In genomic region chr1:45297604-45298356, GRCh38 we compare ENCODE assay signal across 25 cellular contexts. TPM values are rescaled to one million over a fixed set of nuclear protein-coding genes. Genes with fewer than 3 reads are reported as not detected.
DNase-seq lines count a peak whose midpoint lies in the region; FAIRE-seq and TF ChIP-seq lines count a peak whose summit lies in the region.
"Had no signal": no experiment of that assay in that cellular context is flagged by ENCODE, and none has a peak within 500 bp of the region (broad histone marks: within the 10 kb centered on the region; RNA-seq: fewer than 3 reads in every experiment).

No MANE protein-coding gene starts in this region.

- H3K4me1 ChIP-seq in endodermal cell (ENCODE audit: control insufficient read depth, insufficient read depth, low read length) (no peaks in the 10 kb centered on the region), small intestine (ENCODE audit: control insufficient read depth in 2 of 2, insufficient read depth in 1 of 2, low read depth in 1 of 2, low read length in 1 of 2) (no peaks in the 10 kb centered on the region)
- H3K4me1 ChIP-seq: breast epithelium had no signal

- H3K4me1 Mint-ChIP-seq in endodermal cell: peaks cover 8% of the 10 kb centered on the region
- peaks cover 3% of the 10 kb centered on the region for H3K4me1 Mint-ChIP-seq in progenitor cell of endocrine pancreas (ENCODE audit: low read depth)

- H3K9me3 ChIP-seq in endodermal cell (ENCODE audit: control insufficient read depth, low read length): no peaks in the 10 kb centered on the region
- no peaks in the 10 kb centered on the region for H3K9me3 ChIP-seq in small intestine (ENCODE audit: control insufficient read depth, low read depth)
- H3K9me3 ChIP-seq: adrenal gland, breast epithelium, gastroesophageal sphincter, tibial artery had no signal

- H3K4me3 Mint-ChIP-seq in endodermal cell (no peak overlapping the region), progenitor cell of endocrine pancreas (ENCODE audit: low read depth) (no peak overlapping the region)
- H3K4me3 Mint-ChIP-seq: activated T-cell treated with anti-CD3 and anti-CD28 coated beads, Interleukin-2, amount 50 U/mL, for 4 hours; CD4-positive, CD25-positive, alpha-beta regulatory T cell; stimulated activated naive CD8-positive, alpha-beta T cell treated with anti-CD3 and anti-CD28 coated beads, Interleukin-15, Interleukin-2, amounts not matched to agents 100 ng/mL and 50 ng/mL, for 24 hours; T-helper 1 cell treated with Interleukin-12 subunit alpha and Interleukin-12 subunit beta and Interleukin-4 antibody, amounts not matched to agents 30 μg/mL and 1 μg/mL, for 36 hours had no signal

- no peaks in the 10 kb centered on the region for H3K36me3 ChIP-seq in endodermal cell (ENCODE audit: control insufficient read depth, insufficient read depth, low read length)
- H3K36me3 ChIP-seq in small intestine (ENCODE audit: control insufficient read depth in 2 of 2, insufficient read depth in 2 of 2, low read length in 2 of 2): no peaks in the 10 kb centered on the region
- H3K36me3 ChIP-seq: adrenal gland, breast epithelium, gastroesophageal sphincter, tibial artery had no signal

- H3K27me3 Mint-ChIP-seq in endodermal cell (ENCODE audit: insufficient read depth) (no peaks in the 10 kb centered on the region), progenitor cell of endocrine pancreas (no peaks in the 10 kb centered on the region)
- H3K27me3 Mint-ChIP-seq: stimulated activated naive CD8-positive, alpha-beta T cell treated with anti-CD3 and anti-CD28 coated beads, Interleukin-15, Interleukin-2, amounts not matched to agents 100 ng/mL and 50 ng/mL, for 24 hours had no signal

- TF ChIP-seq CTCF in endodermal cell (conservative IDR thresholded peaks at IDR 0.05) (no peak), progenitor cell of endocrine pancreas (IDR thresholded peaks at IDR 0.05; ENCODE audit: unreplicated experiment) (no peak)

- DNase-seq in NCI-H2227 treated with DMSO at 0.1 percent for 48 hours (lab: John Stamatoyannopoulos, UW): peak; percentile 21
- DNase-seq in endodermal cell: no peak
- DNase-seq in medulla oblongata (ENCODE audit: extremely low spot score): peak; percentile 40
- peak; percentile 11 for DNase-seq in small intestine
- no peak for DNase-seq in cerebellar cortex (ENCODE audit: low spot score)
- no peak for DNase-seq in NCI-H345 (lab: John Stamatoyannopoulos, UW)
- no peak for DNase-seq in progenitor cell of endocrine pancreas (ENCODE audit: low spot score, unreplicated experiment)
- DNase-seq: activated naive CD4-positive, alpha-beta T cell treated with Interleukin-2 at 50 U/mL for 16 hours; activated T-cell treated with anti-CD3 and anti-CD28 coated beads, Interleukin-2, amount 50 U/mL, for 4 hours; CD4-positive, CD25-positive, alpha-beta regulatory T cell; GOT3; Kasumi-1; NCI-H187; NCI-H82; tibial artery had no signal

- H3K27ac Mint-ChIP-seq in endodermal cell (peak overlapping the region; percentile 13), progenitor cell of endocrine pancreas (no peak overlapping the region)
- H3K27ac Mint-ChIP-seq: CD4-positive, CD25-positive, alpha-beta regulatory T cell; stimulated activated naive CD8-positive, alpha-beta T cell treated with anti-CD3 and anti-CD28 coated beads, Interleukin-15, Interleukin-2, amounts not matched to agents 100 ng/mL and 50 ng/mL, for 24 hours; T-helper 1 cell treated with Interleukin-12 subunit alpha and Interleukin-12 subunit beta and Interleukin-4 antibody, amounts not matched to agents 30 μg/mL and 1 μg/mL, for 36 hours had no signal

- H3K9me3 Mint-ChIP-seq in endodermal cell: peaks cover 10% of the 10 kb centered on the region
- H3K9me3 Mint-ChIP-seq in progenitor cell of endocrine pancreas (ENCODE audit: low read depth): no peaks in the 10 kb centered on the region
- H3K9me3 Mint-ChIP-seq: activated T-cell treated with anti-CD3 and anti-CD28 coated beads, Interleukin-2, amount 50 U/mL, for 4 hours; CD4-positive, CD25-positive, alpha-beta regulatory T cell; stimulated activated naive CD8-positive, alpha-beta T cell treated with anti-CD3 and anti-CD28 coated beads, Interleukin-15, Interleukin-2, amounts not matched to agents 100 ng/mL and 50 ng/mL, for 24 hours; T-helper 1 cell treated with Interleukin-12 subunit alpha and Interleukin-12 subunit beta and Interleukin-4 antibody, amounts not matched to agents 30 μg/mL and 1 μg/mL, for 36 hours had no signal

- 75 to 88% methylated on average over 4 to 9 of the region's 9 CpGs for WGBS in endodermal cell (ENCODE audit: insufficient coverage in 1 of 2, insufficient read length in 1 of 2), 2 experiments
- 74 to 81% (median 79%) methylated on average over 9 of the region's 9 CpGs for WGBS in small intestine, 3 donors

- H3K36me3 Mint-ChIP-seq in endodermal cell (ENCODE audit: low read depth): no peaks in the 10 kb centered on the region
- no peaks in the 10 kb centered on the region for H3K36me3 Mint-ChIP-seq in progenitor cell of endocrine pancreas (ENCODE audit: insufficient read depth)

- H3K27me3 ChIP-seq in endodermal cell (ENCODE audit: control insufficient read depth, insufficient read depth, low read length, poor library complexity, severe bottlenecking) (no peaks in the 10 kb centered on the region), small intestine (ENCODE audit: control insufficient read depth in 2 of 2, insufficient read depth in 2 of 2, low read length in 2 of 2) (no peaks in the 10 kb centered on the region)
- H3K27me3 ChIP-seq: adrenal gland, breast epithelium, gastroesophageal sphincter, tibial artery had no signal

- no peak overlapping the region for H3K9ac ChIP-seq in endodermal cell (ENCODE audit: extremely low read depth, low read length, poor library complexity, severe bottlenecking)

- no peak overlapping the region for H3K4me3 ChIP-seq in endodermal cell (ENCODE audit: low read length)
- no peak overlapping the region for H3K4me3 ChIP-seq in small intestine (ENCODE audit: low read depth in 1 of 2, low read length in 2 of 2)
- H3K4me3 ChIP-seq: adrenal gland, breast epithelium, coronary artery, gastroesophageal sphincter, SK-N-MC, tibial artery had no signal

- H3K27ac ChIP-seq in endodermal cell (ENCODE audit: low read depth, low read length) (peak overlapping the region; percentile 63), small intestine (ENCODE audit: low read depth in 1 of 2, low read length in 1 of 2) (no peak overlapping the region)
- H3K27ac ChIP-seq: breast epithelium, coronary artery, gastroesophageal sphincter, SK-N-MC, tibial artery had no signal

- no peak for FAIRE-seq in small intestine (lab: Jason Lieb, UNC)
- FAIRE-seq: keratinocyte had no signal

RNA-seq across cellular contexts. Expression of gene HPDL, which starts 28.9 kb away (rescaled TPM):
- total RNA-seq in endodermal cell (10 to 100 TPM in 1 of 2 donors, 1 to 10 TPM in 1; 7.8 to 10.1 TPM), progenitor cell of endocrine pancreas (2.4 and 3.6 TPM in 2 replicates)
- polyA plus RNA-seq in endodermal cell (2013, experiment 1 of 2): 0.39 TPM
- polyA plus RNA-seq in endodermal cell (2013, experiment 2 of 2): 0.50 TPM
- polyA plus RNA-seq in small intestine: 10 to 100 TPM in 1 of 3 donors, 1 to 10 TPM in 2; 1.1 to 10.7 (median 1.1) TPM
- total RNA-seq: CD4-positive, CD25-positive, alpha-beta regulatory T cell; G401; HT1080 had no signal

RNA-seq across cellular contexts. Expression of gene TOE1, which starts 42.2 kb away (rescaled TPM):
- total RNA-seq in endodermal cell (10 to 100 TPM in 1 of 2 donors, 1 to 10 TPM in 1; 9.6 to 16.7 TPM), progenitor cell of endocrine pancreas (11.7 and 12.3 TPM in 2 replicates)
- 12.1 TPM for polyA plus RNA-seq in endodermal cell (2013, experiment 1 of 2)
- 12.0 TPM for polyA plus RNA-seq in endodermal cell (2013, experiment 2 of 2)
- 10 to 100 TPM in 2 of 3 donors, 1 to 10 TPM in 1; 9.6 to 18.4 (median 13.6) TPM for polyA plus RNA-seq in small intestine

RNA-seq across cellular contexts. Expression of gene MUTYH, which starts 42.5 kb away (rescaled TPM):
- total RNA-seq in endodermal cell (10 to 100 TPM; 60.5 to 60.9 TPM), progenitor cell of endocrine pancreas (52.3 and 59.3 TPM in 2 replicates)
- 51.0 TPM for polyA plus RNA-seq in endodermal cell (2013, experiment 1 of 2)
- 38.1 TPM for polyA plus RNA-seq in endodermal cell (2013, experiment 2 of 2)
- polyA plus RNA-seq in small intestine: 10 to 100 TPM; 17.1 to 37.6 (median 34.0) TPM

Comparison
In these comparisons a context has a peak if more than half of its experiments do, and no peak if none do; other contexts are left out.
1. DNase-seq: peak in NCI-H2227 treated with DMSO at 0.1 percent for 48 hours (single experiment), medulla oblongata (single experiment) and small intestine (single experiment); none in endodermal cell (single experiment), cerebellar cortex (single experiment), NCI-H345 (single experiment) and progenitor cell of endocrine pancreas (single experiment).